8 cellular contexts compared by ENCODE assay signal in genomic region chr10:3780766-3781457, GRCh38. TPM values are rescaled to one million over a fixed set of nuclear protein-coding genes. Genes with fewer than 3 reads are reported as not detected.
DNase-seq lines count a peak whose midpoint lies in the region; ATAC-seq and TF ChIP-seq lines count a peak whose summit lies in the region.

No MANE protein-coding gene starts in this region.

- H3K4me1 ChIP-seq in A673 (ENCODE audit: insufficient read depth, low read length, poor library complexity, severe bottlenecking): peaks cover 58% of the 10 kb centered on the region
- peaks cover 14% of the 10 kb centered on the region for H3K4me1 ChIP-seq in colonic mucosa
- peaks cover 57% of the 10 kb centered on the region for H3K4me1 ChIP-seq in muscle layer of colon (ENCODE audit: insufficient read depth, low read length)

- H3K9me3 ChIP-seq in A673 (ENCODE audit: low read depth, low read length, poor library complexity, severe bottlenecking) (no peaks in the 10 kb centered on the region), MG63 (no peaks in the 10 kb centered on the region), colonic mucosa (no peaks in the 10 kb centered on the region), muscle layer of colon (ENCODE audit: low read length) (no peaks in the 10 kb centered on the region)

- POLR2A ChIA-PET in A673 (lab: Charles Lee; ENCODE audit: low non-redundant PET): no interaction called here

- TF ChIP-seq CTCF in A673 (conservative IDR thresholded peaks at IDR 0.05; ENCODE audit: low read depth, low read length) (no peak), colonic mucosa (IDR thresholded peaks at IDR 0.05) (no peak)

- no TSS peak for BruUV-seq in A673 (replicated peaks; lab: Mats Ljungman, UMichigan)

- peak overlapping the region; percentile 100 for H3K9ac ChIP-seq in colonic mucosa (ENCODE audit: low read depth in 2 of 2, low read length in 2 of 2)
- H3K9ac ChIP-seq in muscle layer of colon (ENCODE audit: low read length): peak overlapping the region; percentile 100

- intact Hi-C loops in A673 (cut with micrococcal nuclease; ENCODE audit: unreplicated experiment): loop anchor here (5.0 to 10.0 kb wide), 4 partner anchors 109 to 991 kb away; no protein-coding TSS in a partner anchor
- intact Hi-C loops in colonic mucosa (cut with DNase I): loop anchor here (10.0 kb wide), 1 partner anchor 284 kb away; no protein-coding TSS in a partner anchor

- H3K27ac ChIP-seq in A673 (ENCODE audit: low read depth, low read length, poor library complexity, severe bottlenecking): no peak overlapping the region
- H3K27ac ChIP-seq in colonic mucosa: peak overlapping the region; percentile 100
- H3K27ac ChIP-seq in muscle layer of colon (ENCODE audit: low read depth, low read length): peak overlapping the region; percentile 99

- DNase-seq in A673 (ENCODE audit: low spot score) (no peak), MG63 (no peak), colonic mucosa (peak; percentile 25), NCI-H1436 treated with DMSO at 0.1 percent for 48 hours (lab: John Stamatoyannopoulos, UW) (no peak), iPS-NIHi11 (ENCODE audit: low spot score) (no peak), EL (no peak)

- H3K36me3 ChIP-seq in A673 (ENCODE audit: insufficient read depth, low read length, poor library complexity, severe bottlenecking) (peaks cover 67% of the 10 kb centered on the region), MG63 (peaks cover 82% of the 10 kb centered on the region), colonic mucosa (peaks cover 19% of the 10 kb centered on the region), muscle layer of colon (ENCODE audit: insufficient read depth, low read length) (peaks cover 56% of the 10 kb centered on the region)

- CTCF ChIA-PET in A673 (lab: Charles Lee): no interaction called here

- H3K27me3 ChIP-seq in A673 (replicated peaks; ENCODE audit: insufficient read depth, low read depth, low read length, poor library complexity) (no peaks in the 10 kb centered on the region), MG63 (no peaks in the 10 kb centered on the region), colonic mucosa (no peaks in the 10 kb centered on the region), muscle layer of colon (ENCODE audit: control insufficient read depth in 1 of 2, insufficient read depth in 2 of 2, low read length in 2 of 2) (no peaks in the 10 kb centered on the region)

- no peak for ATAC-seq in GM18873 (IDR thresholded peaks at IDR 0.05; ENCODE audit: low FRiP score, unreplicated experiment)

- H3K4me3 ChIP-seq in A673 (ENCODE audit: low read depth, low read length, poor library complexity, severe bottlenecking) (peak overlapping the region; percentile 97), MG63 (peak overlapping the region; percentile 90), colonic mucosa (peak overlapping the region; percentile 89), muscle layer of colon (ENCODE audit: low read depth in 1 of 2, low read length in 2 of 2) (peak overlapping the region; percentile 96 to 100)

RNA-seq across cellular contexts. Expression of gene KLF6, which starts 4.1 kb away (rescaled TPM):
- total RNA-seq in A673 (2021) (57.3 and 70.1 TPM in 2 replicates), colonic mucosa (100 to 1,000 TPM; 106 to 299 TPM)
- total RNA-seq in MG63 (2014; rRNA removed; shearing (Covaris generic); ENCODE audit: low replicate concordance): 38.8 and 40.4 TPM in 2 replicates
